In genomic region chr5:138065102-138065501, GRCh38 we compare ENCODE assay signal across 10 cellular contexts. TPM values are rescaled to one million over a fixed set of nuclear protein-coding genes. Genes with fewer than 3 reads are reported as not detected.
DNase-seq lines count a peak whose midpoint lies in the region; TF ChIP-seq lines count a peak whose summit lies in the region.
"Had no signal": no experiment of that assay in that cellular context is flagged by ENCODE, and none has a peak within 500 bp of the region (broad histone marks: within the 10 kb centered on the region; RNA-seq: fewer than 3 reads in every experiment).

No MANE protein-coding gene starts in this region.

- no peak overlapping the region for H3K9ac ChIP-seq in Loucy (ENCODE audit: low read depth, low read length, poor library complexity, severe bottlenecking)

- CTCF ChIA-PET in activated naive CD4-positive, alpha-beta T cell treated with anti-CD3 and anti-CD28 coated beads for 36 hours (lab: Charles Lee): interaction anchor here (0.6 to 11.2 kb wide), 9 partner anchors 9 to 435 kb away, joined by 3 to 243 read pairs (median 5); partner anchors contain the start of gene FAM13B

- intact Hi-C loops in activated naive CD4-positive, alpha-beta T cell treated with anti-CD3 and anti-CD28 coated beads for 36 hours (cut with micrococcal nuclease): no loop called here
- intact Hi-C loops in spleen (cut with DNase I; ENCODE audit: low total_unique reads): no loop called here

- no peak for TF ChIP-seq POLR2A in spleen (IDR thresholded peaks at IDR 0.05)

- no peaks in the 10 kb centered on the region for H4K20me1 ChIP-seq in Loucy (ENCODE audit: insufficient read depth, low read length, poor library complexity, severe bottlenecking)

- no peaks in the 10 kb centered on the region for H3K27me3 Mint-ChIP-seq in activated naive CD4-positive, alpha-beta T cell treated with anti-CD3 and anti-CD28 coated beads for 36 hours (ENCODE audit: low read depth)

- peaks cover 4% of the 10 kb centered on the region for H3K4me1 Mint-ChIP-seq in activated naive CD4-positive, alpha-beta T cell treated with anti-CD3 and anti-CD28 coated beads for 36 hours (ENCODE audit: low read depth)

- H2AFZ ChIP-seq in Loucy (ENCODE audit: low read length): no peak overlapping the region

- H3F3A ChIP-seq in Loucy (ENCODE audit: low read depth): no peaks in the 10 kb centered on the region

- H3K4me2 ChIP-seq in Loucy (ENCODE audit: low read depth, low read length, poor library complexity, severe bottlenecking): no peak overlapping the region

- no peak overlapping the region for H3K27ac Mint-ChIP-seq in activated naive CD4-positive, alpha-beta T cell treated with anti-CD3 and anti-CD28 coated beads for 36 hours

- H3K36me3 ChIP-seq in Loucy (ENCODE audit: insufficient read depth, low read length): no peaks in the 10 kb centered on the region
- H3K36me3 ChIP-seq in spleen: no peaks in the 10 kb centered on the region

- H3K79me2 ChIP-seq in Loucy (ENCODE audit: insufficient read depth, low read length): no peaks in the 10 kb centered on the region

- H3K4me3 ChIP-seq in Loucy (ENCODE audit: low read length, poor library complexity, severe bottlenecking) (no peak overlapping the region), retinal pigment epithelial cell (ENCODE audit: low read length) (no peak overlapping the region), spleen (no peak overlapping the region)
- H3K4me3 ChIP-seq: SK-N-MC had no signal

- H3K9me2 ChIP-seq in Loucy (replicated peaks; ENCODE audit: low read depth, low read length): no peaks in the 10 kb centered on the region

- H3K36me3 Mint-ChIP-seq in activated naive CD4-positive, alpha-beta T cell treated with anti-CD3 and anti-CD28 coated beads for 36 hours (ENCODE audit: low read depth): no peaks in the 10 kb centered on the region

- H3K27me3 ChIP-seq in Loucy (ENCODE audit: insufficient read depth, low read length, poor library complexity, severe bottlenecking): no peaks in the 10 kb centered on the region
- no peaks in the 10 kb centered on the region for H3K27me3 ChIP-seq in spleen (replicated peaks in 1 of 7)

- no peaks in the 10 kb centered on the region for H3K9me3 ChIP-seq in Loucy (ENCODE audit: insufficient read depth, low read depth, low read length)
- no peaks in the 10 kb centered on the region for H3K9me3 ChIP-seq in spleen

- H3K4me1 ChIP-seq in Loucy (ENCODE audit: insufficient read depth, low read length, poor library complexity, severe bottlenecking): no peaks in the 10 kb centered on the region
- H3K4me1 ChIP-seq in spleen: peaks cover 0 to 4% (median 0%) of the 10 kb centered on the region in 6 donors

- H3K4me3 Mint-ChIP-seq in activated naive CD4-positive, alpha-beta T cell treated with anti-CD3 and anti-CD28 coated beads for 36 hours: no peak overlapping the region

- 85 to 91% (median 88%) methylated on average over 5 of the region's 5 CpGs for WGBS in spleen, 5 donors

- H3K27ac ChIP-seq in spleen: no peak overlapping the region
- H3K27ac ChIP-seq: SK-N-MC had no signal

- DNase-seq in activated naive CD4-positive, alpha-beta T cell treated with anti-CD3 and anti-CD28 coated beads for 36 hours: peak; percentile 14
- DNase-seq in activated naive CD4-positive, alpha-beta T cell (lab: John Stamatoyannopoulos, UW): no peak
- DNase-seq in dermis blood vessel endothelial cell: peak; percentile 19
- no peak for DNase-seq in retinal pigment epithelial cell (ENCODE audit: low read depth)
- no peak for DNase-seq in spleen
- no peak for DNase-seq in NCI-H1930 (lab: John Stamatoyannopoulos, UW)
- no peak for DNase-seq in retina
- DNase-seq: activated effector memory CD4-positive, alpha-beta T cell treated with anti-CD3 and anti-CD28 coated beads, Interleukin-2, amount 50 U/mL, for 16 hours had no signal

- no peaks in the 10 kb centered on the region for H3K9me3 Mint-ChIP-seq in activated naive CD4-positive, alpha-beta T cell treated with anti-CD3 and anti-CD28 coated beads for 36 hours

- TF ChIP-seq CTCF in Loucy (conservative IDR thresholded peaks at IDR 0.05; ENCODE audit: low read length): peak; percentile 74
- peak; percentile 57 for TF ChIP-seq CTCF in retinal pigment epithelial cell (conservative IDR thresholded peaks at IDR 0.05; ENCODE audit: low read depth, low read length)
- TF ChIP-seq CTCF in spleen (IDR thresholded peaks at IDR 0.05 in 8 of 11, conservative IDR thresholded peaks at IDR 0.05 in 3 of 11): peak in 2 of 11 experiments; percentile 9 to 16

RNA-seq across cellular contexts. Expression of gene WNT8A, which starts 18.7 kb away (rescaled TPM):
- not detected for total RNA-seq in activated naive CD4-positive, alpha-beta T cell treated with anti-CD3 and anti-CD28 coated beads for 36 hours
- total RNA-seq in dermis blood vessel endothelial cell (not detected in 2 replicates), spleen (under 1 TPM in 1 of 7 donors, not detected in 6; 0.60 TPM)
- polyA plus RNA-seq in spleen: under 1 TPM in 1 of 3 donors, not detected in 2; 0.05 TPM

RNA-seq across cellular contexts. Expression of gene FAM13B, which starts 32.2 kb away (rescaled TPM):
- total RNA-seq in activated naive CD4-positive, alpha-beta T cell treated with anti-CD3 and anti-CD28 coated beads for 36 hours: 10 to 100 TPM in 1 of 2 experiments, 1 to 10 TPM in 1; 9.4 to 14.5 TPM
- total RNA-seq in dermis blood vessel endothelial cell (22.6 and 28.8 TPM in 2 replicates), spleen (10 to 100 TPM; 57.6 to 91.9 (median 67.6) TPM)
- polyA plus RNA-seq in spleen: 10 to 100 TPM; 11.3 to 14.5 (median 11.5) TPM

Comparison
In these comparisons a context has a peak if more than half of its experiments do, and no peak if none do; other contexts are left out.
1. DNase-seq: peak in activated naive CD4-positive, alpha-beta T cell treated with anti-CD3 and anti-CD28 coated beads for 36 hours (single experiment) and dermis blood vessel endothelial cell (single experiment); none in activated naive CD4-positive, alpha-beta T cell (0 of 4), retinal pigment epithelial cell (single experiment), spleen (single experiment), NCI-H1930 (0 of 2) and retina (single experiment).